14 cellular contexts compared by ENCODE assay signal in genomic region chr2:67880291-67880761, GRCh38.
DNase-seq lines count a peak whose midpoint lies in the region; ATAC-seq and TF ChIP-seq lines count a peak whose summit lies in the region.
"Had no signal": no experiment of that assay in that cellular context is flagged by ENCODE, and none has a peak within 500 bp of the region (broad histone marks: within the 10 kb centered on the region; RNA-seq: fewer than 3 reads in every experiment).

No MANE protein-coding gene starts in this region.

- peaks cover 15 to 16% of the 10 kb centered on the region in 2 donors for H3K27me3 Mint-ChIP-seq in CD8-positive, alpha-beta memory T cell
- H3K27me3 Mint-ChIP-seq: activated CD4-positive, alpha-beta T cell treated with anti-CD3 and anti-CD28 coated beads, Interleukin-2, amount 10 ng/mL, durations not matched to agents 7 days and 5 days had no signal

- in situ Hi-C loops in astrocyte of the cerebellum (cut with HindIII; ENCODE audit: low sequenced_read_pairs): no loop called here

- TF ChIP-seq CTCF in astrocyte of the cerebellum (IDR thresholded peaks at IDR 0.05; ENCODE audit: low read depth, low read length, missing control alignments): no peak
- no peak for TF ChIP-seq CTCF in thoracic aorta (IDR thresholded peaks at IDR 0.05)

- no peaks in the 10 kb centered on the region for H3K27me3 ChIP-seq in thoracic aorta (replicated peaks; ENCODE audit: insufficient read depth)
- H3K27me3 ChIP-seq in CD8-positive, alpha-beta memory T cell (ENCODE audit: insufficient read depth, low read length, poor library complexity, severe bottlenecking): no peaks in the 10 kb centered on the region

- peak overlapping the region; percentile 47 to 73 for H3K27ac ChIP-seq in thoracic aorta
- H3K27ac ChIP-seq in CD8-positive, alpha-beta memory T cell (ENCODE audit: low read depth, low read length): no peak overlapping the region
- H3K27ac ChIP-seq: 22Rv1, psoas muscle had no signal

- POLR2A ChIA-PET in CD8-positive, alpha-beta memory T cell (lab: Charles Lee): no interaction called here

- CTCF ChIA-PET in CD8-positive, alpha-beta memory T cell (lab: Charles Lee): no interaction called here

- H3K9me3 ChIP-seq in thoracic aorta: no peaks in the 10 kb centered on the region
- H3K9me3 ChIP-seq in CD8-positive, alpha-beta memory T cell (ENCODE audit: low read length): no peaks in the 10 kb centered on the region
- H3K9me3 ChIP-seq: psoas muscle had no signal

- no peak overlapping the region for H3K4me3 Mint-ChIP-seq in CD8-positive, alpha-beta memory T cell
- H3K4me3 Mint-ChIP-seq: activated CD4-positive, alpha-beta T cell treated with anti-CD3 and anti-CD28 coated beads, Interleukin-2, amount 10 ng/mL, durations not matched to agents 7 days and 5 days; memory B cell had no signal

- no peaks in the 10 kb centered on the region for H3K36me3 Mint-ChIP-seq in CD8-positive, alpha-beta memory T cell
- H3K36me3 Mint-ChIP-seq: memory B cell had no signal

- H3K27ac Mint-ChIP-seq in CD8-positive, alpha-beta memory T cell: no peak overlapping the region
- H3K27ac Mint-ChIP-seq: activated CD4-positive, alpha-beta T cell treated with anti-CD3 and anti-CD28 coated beads, Interleukin-2, amount 10 ng/mL, durations not matched to agents 7 days and 5 days; memory B cell had no signal

- H3K4me1 ChIP-seq in thoracic aorta (ENCODE audit: control insufficient read depth in 1 of 2, low read depth in 2 of 2): peaks cover 11 to 69% of the 10 kb centered on the region in 2 donors
- H3K4me1 ChIP-seq in CD8-positive, alpha-beta memory T cell (ENCODE audit: insufficient read depth, low read length): no peaks in the 10 kb centered on the region
- H3K4me1 ChIP-seq: psoas muscle had no signal

- no peak for ATAC-seq in thoracic aorta (ENCODE audit: insufficient number of reproducible peaks, low FRiP score, low read depth)
- ATAC-seq: psoas muscle had no signal

- H3K36me3 ChIP-seq in thoracic aorta: no peaks in the 10 kb centered on the region
- no peaks in the 10 kb centered on the region for H3K36me3 ChIP-seq in CD8-positive, alpha-beta memory T cell (ENCODE audit: insufficient read depth, low read length)

- H3K9me3 Mint-ChIP-seq in CD8-positive, alpha-beta memory T cell: no peaks in the 10 kb centered on the region
- H3K9me3 Mint-ChIP-seq: activated CD4-positive, alpha-beta T cell treated with anti-CD3 and anti-CD28 coated beads, Interleukin-2, amount 10 ng/mL, durations not matched to agents 7 days and 5 days; memory B cell had no signal

- H3K4me3 ChIP-seq in astrocyte of the cerebellum (ENCODE audit: low read depth, low read length) (no peak overlapping the region), thoracic aorta (no peak overlapping the region)
- no peak overlapping the region for H3K4me3 ChIP-seq in CD8-positive, alpha-beta memory T cell (ENCODE audit: low read length)
- H3K4me3 ChIP-seq: psoas muscle had no signal

- H3K4me1 Mint-ChIP-seq in CD8-positive, alpha-beta memory T cell: no peaks in the 10 kb centered on the region
- H3K4me1 Mint-ChIP-seq: activated CD4-positive, alpha-beta T cell treated with anti-CD3 and anti-CD28 coated beads, Interleukin-2, amount 10 ng/mL, durations not matched to agents 7 days and 5 days; memory B cell had no signal

- DNase-seq in DMS 273 (lab: John Stamatoyannopoulos, UW; ENCODE audit: unreplicated experiment): peak; percentile 77
- no peak for DNase-seq in DMS 273 treated with DMSO at 0.1 percent for 48 hours (lab: John Stamatoyannopoulos, UW)
- DNase-seq in astrocyte of the cerebellum (ENCODE audit: low read depth): peak; percentile 33
- peak; percentile 66 for DNase-seq in islet precursor cell
- no peak for DNase-seq in thoracic aorta (ENCODE audit: low spot score)
- DNase-seq in CD8-positive, alpha-beta memory T cell: no peak
- DNase-seq in NOMO-1 (lab: John Stamatoyannopoulos, UW; ENCODE audit: unreplicated experiment in 2 of 2): no peak
- DNase-seq in HUDEP-2 (lab: John Stamatoyannopoulos, UW; ENCODE audit: unreplicated experiment in 76 of 76): no peak
- DNase-seq: activated CD4-positive, alpha-beta T cell treated with anti-CD3 and anti-CD28 coated beads, Interleukin-2, amount 10 ng/mL, durations not matched to agents 7 days and 5 days; activated effector memory CD4-positive, alpha-beta T cell treated with anti-CD3 and anti-CD28 coated beads, Interleukin-2, amount 50 U/mL, for 16 hours; psoas muscle; SW 1271 had no signal

Comparison
In these comparisons a context has a peak if more than half of its experiments do, and no peak if none do; other contexts are left out.
1. DNase-seq: peak in DMS 273 (single experiment), astrocyte of the cerebellum (single experiment) and islet precursor cell (single experiment); none in DMS 273 treated with DMSO at 0.1 percent for 48 hours (single experiment), thoracic aorta (single experiment), CD8-positive, alpha-beta memory T cell (0 of 5), NOMO-1 (0 of 2) and HUDEP-2 (0 of 76).